Comparison of ENCODE assay signal across 9 cellular contexts in genomic region chr22:24289138-24289537, GRCh38. TPM values are rescaled to one million over a fixed set of nuclear protein-coding genes. Genes with fewer than 3 reads are reported as not detected.
DNase-seq lines count a peak whose midpoint lies in the region; ATAC-seq, FAIRE-seq and TF ChIP-seq lines count a peak whose summit lies in the region.
"Had no signal": no experiment of that assay in that cellular context is flagged by ENCODE, and none has a peak within 500 bp of the region (broad histone marks: within the 10 kb centered on the region; RNA-seq: fewer than 3 reads in every experiment).

No MANE protein-coding gene starts in this region.

- H3K4me3 ChIP-seq in fibroblast of mammary gland (ENCODE audit: control insufficient read depth, low read depth, low read length), result no peak overlapping the region

- DNase-seq in AG08395 (ENCODE audit: low spot score) (peak; percentile 88), RCC 7860 (ENCODE audit: low spot score) (peak; percentile 57), fibroblast of mammary gland (ENCODE audit: low read depth) (peak; percentile 89), omental fat pad (ENCODE audit: low spot score) (no peak), HuH-7 (ENCODE audit: low spot score) (no peak), OCI-M2 (lab: John Stamatoyannopoulos, UW; ENCODE audit: unreplicated experiment) (no peak), DMS53 treated with DMSO at 0.1 percent for 48 hours (lab: John Stamatoyannopoulos, UW; ENCODE audit: unreplicated experiment) (no peak), ureter (ENCODE audit: low spot score) (no peak)
- DNase-seq: NCI-H226 had no signal

- peak; percentile 45 for FAIRE-seq in RCC 7860 (lab: Jason Lieb, UNC)

- TF ChIP-seq CTCF in fibroblast of mammary gland (conservative IDR thresholded peaks at IDR 0.05; ENCODE audit: control insufficient read depth, insufficient read depth, low read depth, low read length) (no peak), omental fat pad (IDR thresholded peaks at IDR 0.05) (no peak)

- ATAC-seq in omental fat pad (ENCODE audit: low FRiP score), result peak; percentile 52

RNA-seq across cellular contexts. Expression of gene SPECC1L, which starts 18.5 kb away (rescaled TPM):
- total RNA-seq in omental fat pad, result 10 to 100 TPM; 31.3 to 44.9 (median 35.6) TPM
- 92.9 TPM for total RNA-seq in ureter

RNA-seq across cellular contexts. Expression of gene GGT5, which starts 44.3 kb away (rescaled TPM):
- 10 to 100 TPM; 45.4 to 70.6 (median 51.0) TPM for total RNA-seq in omental fat pad
- 58.2 TPM for total RNA-seq in ureter

Comparison
In these comparisons a context has a peak if more than half of its experiments do, and no peak if none do; other contexts are left out.
1. DNase-seq: peak in AG08395 (single experiment), RCC 7860 (single experiment) and fibroblast of mammary gland (single experiment); none in omental fat pad (single experiment), HuH-7 (single experiment), OCI-M2 (single experiment), DMS53 treated with DMSO at 0.1 percent for 48 hours (single experiment) and ureter (single experiment).